17 cellular contexts compared by ENCODE assay signal in genomic region chr5:133779828-133780475, GRCh38.
DNase-seq lines count a peak whose midpoint lies in the region; ATAC-seq and TF ChIP-seq lines count a peak whose summit lies in the region.
"Had no signal": no experiment of that assay in that cellular context is flagged by ENCODE, and none has a peak within 500 bp of the region (broad histone marks: within the 10 kb centered on the region; RNA-seq: fewer than 3 reads in every experiment).

No MANE protein-coding gene starts in this region.

- H3K27me3 Mint-ChIP-seq in type B pancreatic cell, result peaks cover 14% of the 10 kb centered on the region
- H3K27me3 Mint-ChIP-seq in activated CD8-positive, alpha-beta memory T cell treated with anti-CD3 and anti-CD28 coated beads, Interleukin-2, amount 10 ng/mL, durations not matched to agents 7 days and 5 days, result peaks cover 4% of the 10 kb centered on the region

- no peak overlapping the region for H3K4me3 Mint-ChIP-seq in type B pancreatic cell
- H3K4me3 Mint-ChIP-seq in activated CD8-positive, alpha-beta memory T cell treated with anti-CD3 and anti-CD28 coated beads, Interleukin-2, amount 10 ng/mL, durations not matched to agents 7 days and 5 days, result no peak overlapping the region
- H3K4me3 Mint-ChIP-seq: CD4-positive, CD25-positive, alpha-beta regulatory T cell; natural killer cell treated with Interleukin-12 subunit alpha and Interleukin-12 subunit beta and Interleukin-15 and Interleukin-18, amount 100 ng/mL, for 72 hours had no signal

- TF ChIP-seq CTCF in NB4 (IDR thresholded peaks at IDR 0.05; ENCODE audit: low read depth, low read length), result peak; percentile 30
- peak; percentile 16 for TF ChIP-seq CTCF in foreskin keratinocyte (conservative IDR thresholded peaks at IDR 0.05)
- TF ChIP-seq CTCF in type B pancreatic cell (conservative IDR thresholded peaks at IDR 0.05), result no peak

- WGBS in right cardiac atrium, result 81% methylated on average over 8 of the region's 8 CpGs

- H3K4me1 ChIP-seq in right cardiac atrium (ENCODE audit: control insufficient read depth, insufficient read depth, low read length) (no peaks in the 10 kb centered on the region), foreskin keratinocyte (no peaks in the 10 kb centered on the region)
- H3K4me1 ChIP-seq: vagina had no signal

- no peaks in the 10 kb centered on the region for H3K9me3 Mint-ChIP-seq in type B pancreatic cell
- H3K9me3 Mint-ChIP-seq in activated CD8-positive, alpha-beta memory T cell treated with anti-CD3 and anti-CD28 coated beads, Interleukin-2, amount 10 ng/mL, durations not matched to agents 7 days and 5 days (ENCODE audit: low read depth), result no peaks in the 10 kb centered on the region
- H3K9me3 Mint-ChIP-seq: natural killer cell treated with Interleukin-12 subunit alpha and Interleukin-12 subunit beta and Interleukin-15 and Interleukin-18, amount 100 ng/mL, for 72 hours had no signal

- H3K4me1 Mint-ChIP-seq in type B pancreatic cell (ENCODE audit: unreplicated experiment), result no peaks in the 10 kb centered on the region
- no peaks in the 10 kb centered on the region for H3K4me1 Mint-ChIP-seq in activated CD8-positive, alpha-beta memory T cell treated with anti-CD3 and anti-CD28 coated beads, Interleukin-2, amount 10 ng/mL, durations not matched to agents 7 days and 5 days
- H3K4me1 Mint-ChIP-seq: CD4-positive, CD25-positive, alpha-beta regulatory T cell had no signal

- no peaks in the 10 kb centered on the region for H3K9me3 ChIP-seq in right cardiac atrium (ENCODE audit: control insufficient read depth, low read length)
- H3K9me3 ChIP-seq: vagina had no signal

- CTCF ChIA-PET in activated CD8-positive, alpha-beta memory T cell treated with anti-CD3 and anti-CD28 coated beads, Interleukin-2, amount 10 ng/mL, durations not matched to agents 7 days and 5 days (lab: Charles Lee), result no interaction called here

- H3K4me3 ChIP-seq in right cardiac atrium (ENCODE audit: low read length) (no peak overlapping the region), NB4 (ENCODE audit: low read depth, low read length) (no peak overlapping the region)
- H3K4me3 ChIP-seq: vagina had no signal

- no peak overlapping the region for H3K27ac Mint-ChIP-seq in type B pancreatic cell
- H3K27ac Mint-ChIP-seq in activated CD8-positive, alpha-beta memory T cell treated with anti-CD3 and anti-CD28 coated beads, Interleukin-2, amount 10 ng/mL, durations not matched to agents 7 days and 5 days, result no peak overlapping the region
- H3K27ac Mint-ChIP-seq: CD4-positive, CD25-positive, alpha-beta regulatory T cell; natural killer cell treated with Interleukin-12 subunit alpha and Interleukin-12 subunit beta and Interleukin-15 and Interleukin-18, amount 100 ng/mL, for 72 hours had no signal

- intact Hi-C loops in left ventricle myocardium superior (cut with micrococcal nuclease), result no loop called here
- intact Hi-C loops in right cardiac atrium (cut with DNase I), result no loop called here

- no peaks in the 10 kb centered on the region for H3K36me3 Mint-ChIP-seq in type B pancreatic cell
- H3K36me3 Mint-ChIP-seq in activated CD8-positive, alpha-beta memory T cell treated with anti-CD3 and anti-CD28 coated beads, Interleukin-2, amount 10 ng/mL, durations not matched to agents 7 days and 5 days, result no peaks in the 10 kb centered on the region
- H3K36me3 Mint-ChIP-seq: CD4-positive, CD25-positive, alpha-beta regulatory T cell; natural killer cell treated with Interleukin-12 subunit alpha and Interleukin-12 subunit beta and Interleukin-15 and Interleukin-18, amount 100 ng/mL, for 72 hours had no signal

- H3K27ac ChIP-seq in right cardiac atrium (ENCODE audit: low read length) (no peak overlapping the region), foreskin keratinocyte (no peak overlapping the region)
- H3K27ac ChIP-seq: vagina had no signal

- DNase-seq in left ventricle myocardium superior, result no peak
- no peak for DNase-seq in right cardiac atrium
- DNase-seq in NB4 (ENCODE audit: low read depth), result no peak
- no peak for DNase-seq in foreskin keratinocyte
- DNase-seq in type B pancreatic cell (ENCODE audit: extremely low spot score, unreplicated experiment), result peak; percentile 40
- no peak for DNase-seq in activated CD8-positive, alpha-beta memory T cell treated with anti-CD3 and anti-CD28 coated beads, Interleukin-2, amount 10 ng/mL, durations not matched to agents 7 days and 5 days
- DNase-seq: ACHN; CD4-positive, CD25-positive, alpha-beta regulatory T cell; DMS79 treated with DMSO at 0.1 percent for 48 hours; mesenchymal stem cell; NCI-H1417 treated with DMSO at 0.1 percent for 48 hours; NCI-H226 had no signal

- no peak for TF ChIP-seq POLR2A in NB4 (IDR thresholded peaks at IDR 0.05; ENCODE audit: extremely low read depth, insufficient read length)

- ATAC-seq in left ventricle myocardium superior (peak; percentile 50), right cardiac atrium (no peak), foreskin keratinocyte (no peak), HG03354 (IDR thresholded peaks at IDR 0.05; ENCODE audit: poor library complexity, severe bottlenecking, unreplicated experiment) (no peak), GM18517 (IDR thresholded peaks at IDR 0.05; ENCODE audit: unreplicated experiment) (no peak)
- ATAC-seq in activated CD8-positive, alpha-beta memory T cell treated with anti-CD3 and anti-CD28 coated beads, Interleukin-2, amount 10 ng/mL, durations not matched to agents 7 days and 5 days, result no peak
- ATAC-seq: activated CD4-positive, CD25-positive, alpha-beta regulatory T cell treated with anti-CD3 and anti-CD28 coated beads, Interleukin-2, amount 50 U/mL, for 24 hours had no signal

- H3K27me3 ChIP-seq in right cardiac atrium (ENCODE audit: control insufficient read depth, insufficient read depth) (no peaks in the 10 kb centered on the region), foreskin keratinocyte (peaks cover 14% of the 10 kb centered on the region)
- H3K27me3 ChIP-seq: vagina had no signal
